ENCODE assay signal across 19 cellular contexts in the genomic region with DNA sequence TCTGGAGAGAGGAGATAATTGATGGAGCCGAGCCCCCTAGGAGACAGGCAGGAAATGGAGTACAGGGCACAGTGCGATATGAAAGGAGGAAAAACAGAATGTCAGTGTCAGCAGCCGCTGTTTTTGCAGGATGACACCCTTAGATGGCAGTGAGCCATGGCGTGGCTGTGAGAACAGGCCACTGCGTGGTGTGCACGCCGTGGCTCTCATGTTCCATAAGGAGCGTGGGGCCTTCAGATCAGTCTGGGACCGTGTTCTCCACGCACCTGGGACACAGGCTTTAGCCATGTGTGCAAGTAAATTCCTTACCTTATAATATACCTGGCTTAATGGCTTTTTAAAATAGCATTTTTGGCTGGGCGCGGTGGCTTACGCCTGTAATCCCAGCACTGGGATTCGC.
DNase-seq lines count a peak whose midpoint lies in the region; ATAC-seq, FAIRE-seq and TF ChIP-seq lines count a peak whose summit lies in the region.
"Had no signal": no experiment of that assay in that cellular context is flagged by ENCODE, and none has a peak within 500 bp of the region (broad histone marks: within the 10 kb centered on the region; RNA-seq: fewer than 3 reads in every experiment).

No MANE protein-coding gene starts in this region.

- H4K91ac ChIP-seq in neuronal stem cell (ENCODE audit: low read depth, low read length, poor library complexity) = no peak overlapping the region

- no peak overlapping the region for H2BK5ac ChIP-seq in neuronal stem cell (ENCODE audit: low read length)

- H3K4me1 ChIP-seq in kidney (ENCODE audit: control insufficient read depth in 1 of 2, insufficient read depth in 1 of 2, low read depth in 1 of 2, low read length in 2 of 2) = peaks cover 0 to 2% of the 10 kb centered on the region in 2 donors
- peaks cover 0 to 2% of the 10 kb centered on the region in 2 donors for H3K4me1 ChIP-seq in neuronal stem cell (ENCODE audit: control insufficient read depth in 2 of 2, insufficient read depth in 1 of 2, low read depth in 1 of 2, low read length in 2 of 2)
- no peaks in the 10 kb centered on the region for H3K4me1 ChIP-seq in gastrocnemius medialis

- H3K18ac ChIP-seq in neuronal stem cell (ENCODE audit: low read length) = no peak overlapping the region

- no peak for TF ChIP-seq CTCF in kidney (IDR thresholded peaks at IDR 0.05; ENCODE audit: borderline replicate concordance, extremely low read depth, insufficient read depth)
- TF ChIP-seq CTCF in type B pancreatic cell (conservative IDR thresholded peaks at IDR 0.05) = no peak
- no peak for TF ChIP-seq CTCF in gastrocnemius medialis (IDR thresholded peaks at IDR 0.05 in 4 of 5, conservative IDR thresholded peaks at IDR 0.05 in 1 of 5)

- H3K14ac ChIP-seq in neuronal stem cell (ENCODE audit: low read length) = no peak overlapping the region

- peaks cover 6% of the 10 kb centered on the region for H3K9me3 Mint-ChIP-seq in type B pancreatic cell
- H3K9me3 Mint-ChIP-seq: GM23338 had no signal

- H2BK15ac ChIP-seq in neuronal stem cell (ENCODE audit: low read length) = no peak overlapping the region

- no peak overlapping the region for H2AFZ ChIP-seq in neuronal stem cell (ENCODE audit: low read length)
- H2AFZ ChIP-seq: GM23338 had no signal

- no CpG with 5 or more reads among the region's 14 CpGs for WGBS in neuronal stem cell (ENCODE audit: extremely low coverage in 2 of 2, insufficient read length in 2 of 2, insufficient replicate concordance in 1 of 2), 2 donors

- no peak overlapping the region for H3K4ac ChIP-seq in neuronal stem cell (ENCODE audit: low read length)

- no peak for FAIRE-seq in kidney (lab: Jason Lieb, UNC)
- FAIRE-seq: GM12891, H54 had no signal

- peaks cover 3% of the 10 kb centered on the region for H3K36me3 Mint-ChIP-seq in T-helper 17 cell (ENCODE audit: low read depth)
- peaks cover 26% of the 10 kb centered on the region for H3K36me3 Mint-ChIP-seq in type B pancreatic cell

- no peak overlapping the region for H4K8ac ChIP-seq in neuronal stem cell (ENCODE audit: low read depth, low read length)

- H3K4me3 ChIP-seq in kidney (ENCODE audit: low read length in 2 of 2) (no peak overlapping the region), neuronal stem cell (ENCODE audit: low read length in 2 of 2) (no peak overlapping the region), gastrocnemius medialis (no peak overlapping the region)
- H3K4me3 ChIP-seq: GM23338 had no signal

- H3K23ac ChIP-seq in neuronal stem cell (ENCODE audit: low read depth, low read length, poor library complexity) = no peak overlapping the region

- DNase-seq in T-helper 17 cell = no peak
- DNase-seq in kidney = peak; percentile 22
- DNase-seq in neuronal stem cell (ENCODE audit: low spot score) = no peak
- no peak for DNase-seq in type B pancreatic cell (ENCODE audit: extremely low spot score, unreplicated experiment)
- DNase-seq in sciatic nerve (ENCODE audit: low spot score) = no peak
- DNase-seq in gastrocnemius medialis = no peak
- DNase-seq: C1 segment of cervical spinal cord; Calu3; CD4-positive, alpha-beta memory T cell; COR-L47; DMS53; DMS79 treated with DMSO at 0.1 percent for 48 hours; GF-D8; HCEC 1CT had no signal

- H3K27ac Mint-ChIP-seq in T-helper 17 cell (no peak overlapping the region), type B pancreatic cell (peak overlapping the region; percentile 56)
- H3K27ac Mint-ChIP-seq: GM23338 had no signal

- ATAC-seq in T-helper 17 cell = no peak
- ATAC-seq in sciatic nerve = no peak
- ATAC-seq in GM18868 (IDR thresholded peaks at IDR 0.05; ENCODE audit: unreplicated experiment) = no peak
- ATAC-seq in gastrocnemius medialis = no peak
- ATAC-seq in GM18873 (IDR thresholded peaks at IDR 0.05; ENCODE audit: low FRiP score, unreplicated experiment) = no peak
- ATAC-seq: GM23338 had no signal

- no peak overlapping the region for H2BK12ac ChIP-seq in neuronal stem cell (ENCODE audit: low read length)

- H3K4me3 Mint-ChIP-seq in T-helper 17 cell = peak overlapping the region; percentile 43
- peak overlapping the region; percentile 37 for H3K4me3 Mint-ChIP-seq in type B pancreatic cell
- H3K4me3 Mint-ChIP-seq: GM23338 had no signal

- H3K9ac ChIP-seq in kidney (ENCODE audit: low read length in 2 of 2) = no peak overlapping the region
- peak overlapping the region; percentile 30 for H3K9ac ChIP-seq in neuronal stem cell (ENCODE audit: low read depth, low read length, poor library complexity)

- H3K4me1 Mint-ChIP-seq in T-helper 17 cell = peaks cover 16% of the 10 kb centered on the region
- H3K4me1 Mint-ChIP-seq in type B pancreatic cell (ENCODE audit: unreplicated experiment) = peaks cover 24% of the 10 kb centered on the region

- no peak for TF ChIP-seq POLR2A in gastrocnemius medialis (IDR thresholded peaks at IDR 0.05)

- H3K9me3 ChIP-seq in T-helper 17 cell (ENCODE audit: control insufficient read depth, low read length, poor library complexity, severe bottlenecking) (no peaks in the 10 kb centered on the region), kidney (ENCODE audit: control insufficient read depth in 1 of 2, low read length in 2 of 2) (no peaks in the 10 kb centered on the region), neuronal stem cell (replicated peaks in 1 of 2; ENCODE audit: control insufficient read depth in 2 of 2, insufficient read depth in 1 of 2, low read depth in 1 of 2, low read length in 2 of 2) (no peaks in the 10 kb centered on the region), gastrocnemius medialis (no peaks in the 10 kb centered on the region)

- no peaks in the 10 kb centered on the region for H3K79me1 ChIP-seq in neuronal stem cell (ENCODE audit: low read depth, low read length)

- no peak overlapping the region for H3K4me2 ChIP-seq in neuronal stem cell (ENCODE audit: insufficient read depth, low read length, poor library complexity, severe bottlenecking)
- H3K4me2 ChIP-seq: GM23338 had no signal

- no peak overlapping the region for H2AK5ac ChIP-seq in neuronal stem cell (ENCODE audit: low read depth, low read length)

- H3K27ac ChIP-seq in kidney (ENCODE audit: low read depth in 2 of 2, low read length in 2 of 2) (no peak overlapping the region), neuronal stem cell (replicated peaks; ENCODE audit: low read length) (no peak overlapping the region), gastrocnemius medialis (no peak overlapping the region)

- in situ Hi-C loops in gastrocnemius medialis (cut with MboI; ENCODE audit: low sequenced_read_pairs in 4 of 4) = no loop called here

- H3K27me3 Mint-ChIP-seq in T-helper 17 cell = no peaks in the 10 kb centered on the region
- H3K27me3 Mint-ChIP-seq in type B pancreatic cell = no peaks in the 10 kb centered on the region
- H3K27me3 Mint-ChIP-seq: CD4-positive, alpha-beta memory T cell had no signal

- H2BK120ac ChIP-seq in neuronal stem cell (ENCODE audit: low read depth, low read length) = no peak overlapping the region

- H3K36me3 ChIP-seq in kidney (ENCODE audit: control insufficient read depth in 1 of 2, insufficient read depth in 2 of 2, low read length in 2 of 2) = peaks cover 0 to 3% of the 10 kb centered on the region in 2 donors
- H3K36me3 ChIP-seq in neuronal stem cell (replicated peaks in 1 of 2; ENCODE audit: control insufficient read depth in 2 of 2, insufficient read depth in 2 of 2, low read length in 2 of 2) = peaks cover 5 to 17% of the 10 kb centered on the region in 2 donors
- H3K36me3 ChIP-seq in gastrocnemius medialis = no peaks in the 10 kb centered on the region

- H3K27me3 ChIP-seq in neuronal stem cell (ENCODE audit: control insufficient read depth in 3 of 3, insufficient read depth in 3 of 3, low read depth in 1 of 3, low read length in 3 of 3) (no peaks in the 10 kb centered on the region), gastrocnemius medialis (no peaks in the 10 kb centered on the region)

- intact Hi-C loops in kidney (cut with DNase I) = no loop called here
- intact Hi-C loops in sciatic nerve (cut with DNase I) = no loop called here
- intact Hi-C loops in gastrocnemius medialis (cut with DNase I; ENCODE audit: low total_unique reads) = no loop called here
